ENCODE assay signal across 1 cellular context in genomic region chr5:181170237-181170830, GRCh38.
TF ChIP-seq lines count a peak whose summit lies in the region.

No MANE protein-coding gene starts in this region.

TF ChIP-seq in K562, 482 proteins besides CTCF, POLR2A, EP300 and RAD21:
- TF ChIP-seq ZBTB7A (IDR thresholded peaks at IDR 0.05; ENCODE audit: borderline replicate concordance, control insufficient read depth, low read depth, low read length) (peak; percentile 32; the same call in 1 of the 2 replicates), CBX1 (IDR thresholded peaks at IDR 0.05; ENCODE audit: low read depth) (0 out of 2 replicates have a peak, but pooled peaks have one; percentile 14), TEAD1 (CRISPR knock-in tag; IDR thresholded peaks at IDR 0.05) (no peak), HMGN3 (IDR thresholded peaks at IDR 0.05; ENCODE audit: borderline replicate concordance, extremely low read depth, insufficient read length, low read depth, low read length) (peak; percentile 18), SPI1 (IDR thresholded peaks at IDR 0.05; ENCODE audit: borderline replicate concordance, low read depth, low read length) (no peak), CXXC5 (CRISPR knock-in tag; IDR thresholded peaks at IDR 0.05) (0 out of 2 replicates have a peak, but pooled peaks have one; percentile 13), NRF1 (conservative IDR thresholded peaks at IDR 0.05 in 1 of 2, IDR thresholded peaks at IDR 0.05 in 1 of 2) (no peak; a peak in 1 of 4 replicates), CTBP1 (IDR thresholded peaks at IDR 0.05; ENCODE audit: borderline replicate concordance) (0 out of 2 replicates have a peak, but pooled peaks have one; percentile 2), ATF7 (IDR thresholded peaks at IDR 0.05) (0 out of 2 replicates have a peak, but pooled peaks have one; percentile 10), RBFOX2 (IDR thresholded peaks at IDR 0.05; ENCODE audit: low read depth, low read length) (peak; percentile 10; the same call in 1 of the 2 replicates), CEBPG (CRISPR knock-in tag; IDR thresholded peaks at IDR 0.05) (peak; percentile 52; the same call in 1 of the 2 replicates), CEBPG (tag; conservative IDR thresholded peaks at IDR 0.05 in 1 of 2, IDR thresholded peaks at IDR 0.05 in 1 of 2) (no peak), NFYB (IDR thresholded peaks at IDR 0.05; ENCODE audit: extremely low read depth, insufficient read length) (no peak), CEBPB (tag; IDR thresholded peaks at IDR 0.05) (peak; percentile 94), SMARCE1 (IDR thresholded peaks at IDR 0.05) (peak; percentile 8; the same call in 1 of the 2 replicates), ERF (CRISPR knock-in tag; IDR thresholded peaks at IDR 0.05) (no peak)
- TF ChIP-seq, protein P1, sequence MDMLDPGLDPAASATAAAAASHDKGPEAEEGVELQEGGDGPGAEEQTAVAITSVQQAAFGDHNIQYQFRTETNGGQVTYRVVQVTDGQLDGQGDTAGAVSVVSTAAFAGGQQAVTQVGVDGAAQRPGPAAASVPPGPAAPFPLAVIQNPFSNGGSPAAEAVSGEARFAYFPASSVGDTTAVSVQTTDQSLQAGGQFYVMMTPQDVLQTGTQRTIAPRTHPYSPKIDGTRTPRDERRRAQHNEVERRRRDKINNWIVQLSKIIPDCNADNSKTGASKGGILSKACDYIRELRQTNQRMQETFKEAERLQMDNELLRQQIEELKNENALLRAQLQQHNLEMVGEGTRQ (CRISPR knock-in tag; IDR thresholded peaks at IDR 0.05): no peak
- TF ChIP-seq, protein P2, sequence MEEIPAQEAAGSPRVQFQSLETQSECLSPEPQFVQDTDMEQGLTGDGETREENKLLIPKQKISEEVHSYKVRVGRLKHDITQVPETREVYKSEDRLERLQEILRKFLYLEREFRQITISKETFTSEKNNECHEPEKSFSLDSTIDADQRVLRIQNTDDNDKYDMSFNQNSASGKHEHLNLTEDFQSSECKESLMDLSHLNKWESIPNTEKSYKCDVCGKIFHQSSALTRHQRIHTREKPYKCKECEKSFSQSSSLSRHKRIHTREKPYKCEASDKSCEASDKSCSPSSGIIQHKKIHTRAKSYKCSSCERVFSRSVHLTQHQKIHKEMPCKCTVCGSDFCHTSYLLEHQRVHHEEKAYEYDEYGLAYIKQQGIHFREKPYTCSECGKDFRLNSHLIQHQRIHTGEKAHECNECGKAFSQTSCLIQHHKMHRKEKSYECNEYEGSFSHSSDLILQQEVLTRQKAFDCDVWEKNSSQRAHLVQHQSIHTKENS (CRISPR knock-in tag; IDR thresholded peaks at IDR 0.05): no peak
- TF ChIP-seq, protein P3, sequence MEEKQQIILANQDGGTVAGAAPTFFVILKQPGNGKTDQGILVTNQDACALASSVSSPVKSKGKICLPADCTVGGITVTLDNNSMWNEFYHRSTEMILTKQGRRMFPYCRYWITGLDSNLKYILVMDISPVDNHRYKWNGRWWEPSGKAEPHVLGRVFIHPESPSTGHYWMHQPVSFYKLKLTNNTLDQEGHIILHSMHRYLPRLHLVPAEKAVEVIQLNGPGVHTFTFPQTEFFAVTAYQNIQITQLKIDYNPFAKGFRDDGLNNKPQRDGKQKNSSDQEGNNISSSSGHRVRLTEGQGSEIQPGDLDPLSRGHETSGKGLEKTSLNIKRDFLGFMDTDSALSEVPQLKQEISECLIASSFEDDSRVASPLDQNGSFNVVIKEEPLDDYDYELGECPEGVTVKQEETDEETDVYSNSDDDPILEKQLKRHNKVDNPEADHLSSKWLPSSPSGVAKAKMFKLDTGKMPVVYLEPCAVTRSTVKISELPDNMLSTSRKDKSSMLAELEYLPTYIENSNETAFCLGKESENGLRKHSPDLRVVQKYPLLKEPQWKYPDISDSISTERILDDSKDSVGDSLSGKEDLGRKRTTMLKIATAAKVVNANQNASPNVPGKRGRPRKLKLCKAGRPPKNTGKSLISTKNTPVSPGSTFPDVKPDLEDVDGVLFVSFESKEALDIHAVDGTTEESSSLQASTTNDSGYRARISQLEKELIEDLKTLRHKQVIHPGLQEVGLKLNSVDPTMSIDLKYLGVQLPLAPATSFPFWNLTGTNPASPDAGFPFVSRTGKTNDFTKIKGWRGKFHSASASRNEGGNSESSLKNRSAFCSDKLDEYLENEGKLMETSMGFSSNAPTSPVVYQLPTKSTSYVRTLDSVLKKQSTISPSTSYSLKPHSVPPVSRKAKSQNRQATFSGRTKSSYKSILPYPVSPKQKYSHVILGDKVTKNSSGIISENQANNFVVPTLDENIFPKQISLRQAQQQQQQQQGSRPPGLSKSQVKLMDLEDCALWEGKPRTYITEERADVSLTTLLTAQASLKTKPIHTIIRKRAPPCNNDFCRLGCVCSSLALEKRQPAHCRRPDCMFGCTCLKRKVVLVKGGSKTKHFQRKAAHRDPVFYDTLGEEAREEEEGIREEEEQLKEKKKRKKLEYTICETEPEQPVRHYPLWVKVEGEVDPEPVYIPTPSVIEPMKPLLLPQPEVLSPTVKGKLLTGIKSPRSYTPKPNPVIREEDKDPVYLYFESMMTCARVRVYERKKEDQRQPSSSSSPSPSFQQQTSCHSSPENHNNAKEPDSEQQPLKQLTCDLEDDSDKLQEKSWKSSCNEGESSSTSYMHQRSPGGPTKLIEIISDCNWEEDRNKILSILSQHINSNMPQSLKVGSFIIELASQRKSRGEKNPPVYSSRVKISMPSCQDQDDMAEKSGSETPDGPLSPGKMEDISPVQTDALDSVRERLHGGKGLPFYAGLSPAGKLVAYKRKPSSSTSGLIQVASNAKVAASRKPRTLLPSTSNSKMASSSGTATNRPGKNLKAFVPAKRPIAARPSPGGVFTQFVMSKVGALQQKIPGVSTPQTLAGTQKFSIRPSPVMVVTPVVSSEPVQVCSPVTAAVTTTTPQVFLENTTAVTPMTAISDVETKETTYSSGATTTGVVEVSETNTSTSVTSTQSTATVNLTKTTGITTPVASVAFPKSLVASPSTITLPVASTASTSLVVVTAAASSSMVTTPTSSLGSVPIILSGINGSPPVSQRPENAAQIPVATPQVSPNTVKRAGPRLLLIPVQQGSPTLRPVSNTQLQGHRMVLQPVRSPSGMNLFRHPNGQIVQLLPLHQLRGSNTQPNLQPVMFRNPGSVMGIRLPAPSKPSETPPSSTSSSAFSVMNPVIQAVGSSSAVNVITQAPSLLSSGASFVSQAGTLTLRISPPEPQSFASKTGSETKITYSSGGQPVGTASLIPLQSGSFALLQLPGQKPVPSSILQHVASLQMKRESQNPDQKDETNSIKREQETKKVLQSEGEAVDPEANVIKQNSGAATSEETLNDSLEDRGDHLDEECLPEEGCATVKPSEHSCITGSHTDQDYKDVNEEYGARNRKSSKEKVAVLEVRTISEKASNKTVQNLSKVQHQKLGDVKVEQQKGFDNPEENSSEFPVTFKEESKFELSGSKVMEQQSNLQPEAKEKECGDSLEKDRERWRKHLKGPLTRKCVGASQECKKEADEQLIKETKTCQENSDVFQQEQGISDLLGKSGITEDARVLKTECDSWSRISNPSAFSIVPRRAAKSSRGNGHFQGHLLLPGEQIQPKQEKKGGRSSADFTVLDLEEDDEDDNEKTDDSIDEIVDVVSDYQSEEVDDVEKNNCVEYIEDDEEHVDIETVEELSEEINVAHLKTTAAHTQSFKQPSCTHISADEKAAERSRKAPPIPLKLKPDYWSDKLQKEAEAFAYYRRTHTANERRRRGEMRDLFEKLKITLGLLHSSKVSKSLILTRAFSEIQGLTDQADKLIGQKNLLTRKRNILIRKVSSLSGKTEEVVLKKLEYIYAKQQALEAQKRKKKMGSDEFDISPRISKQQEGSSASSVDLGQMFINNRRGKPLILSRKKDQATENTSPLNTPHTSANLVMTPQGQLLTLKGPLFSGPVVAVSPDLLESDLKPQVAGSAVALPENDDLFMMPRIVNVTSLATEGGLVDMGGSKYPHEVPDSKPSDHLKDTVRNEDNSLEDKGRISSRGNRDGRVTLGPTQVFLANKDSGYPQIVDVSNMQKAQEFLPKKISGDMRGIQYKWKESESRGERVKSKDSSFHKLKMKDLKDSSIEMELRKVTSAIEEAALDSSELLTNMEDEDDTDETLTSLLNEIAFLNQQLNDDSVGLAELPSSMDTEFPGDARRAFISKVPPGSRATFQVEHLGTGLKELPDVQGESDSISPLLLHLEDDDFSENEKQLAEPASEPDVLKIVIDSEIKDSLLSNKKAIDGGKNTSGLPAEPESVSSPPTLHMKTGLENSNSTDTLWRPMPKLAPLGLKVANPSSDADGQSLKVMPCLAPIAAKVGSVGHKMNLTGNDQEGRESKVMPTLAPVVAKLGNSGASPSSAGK (IDR thresholded peaks at IDR 0.05): 0 out of 2 replicates have a peak, but pooled peaks have one; percentile 50
- TF ChIP-seq, protein P4, sequence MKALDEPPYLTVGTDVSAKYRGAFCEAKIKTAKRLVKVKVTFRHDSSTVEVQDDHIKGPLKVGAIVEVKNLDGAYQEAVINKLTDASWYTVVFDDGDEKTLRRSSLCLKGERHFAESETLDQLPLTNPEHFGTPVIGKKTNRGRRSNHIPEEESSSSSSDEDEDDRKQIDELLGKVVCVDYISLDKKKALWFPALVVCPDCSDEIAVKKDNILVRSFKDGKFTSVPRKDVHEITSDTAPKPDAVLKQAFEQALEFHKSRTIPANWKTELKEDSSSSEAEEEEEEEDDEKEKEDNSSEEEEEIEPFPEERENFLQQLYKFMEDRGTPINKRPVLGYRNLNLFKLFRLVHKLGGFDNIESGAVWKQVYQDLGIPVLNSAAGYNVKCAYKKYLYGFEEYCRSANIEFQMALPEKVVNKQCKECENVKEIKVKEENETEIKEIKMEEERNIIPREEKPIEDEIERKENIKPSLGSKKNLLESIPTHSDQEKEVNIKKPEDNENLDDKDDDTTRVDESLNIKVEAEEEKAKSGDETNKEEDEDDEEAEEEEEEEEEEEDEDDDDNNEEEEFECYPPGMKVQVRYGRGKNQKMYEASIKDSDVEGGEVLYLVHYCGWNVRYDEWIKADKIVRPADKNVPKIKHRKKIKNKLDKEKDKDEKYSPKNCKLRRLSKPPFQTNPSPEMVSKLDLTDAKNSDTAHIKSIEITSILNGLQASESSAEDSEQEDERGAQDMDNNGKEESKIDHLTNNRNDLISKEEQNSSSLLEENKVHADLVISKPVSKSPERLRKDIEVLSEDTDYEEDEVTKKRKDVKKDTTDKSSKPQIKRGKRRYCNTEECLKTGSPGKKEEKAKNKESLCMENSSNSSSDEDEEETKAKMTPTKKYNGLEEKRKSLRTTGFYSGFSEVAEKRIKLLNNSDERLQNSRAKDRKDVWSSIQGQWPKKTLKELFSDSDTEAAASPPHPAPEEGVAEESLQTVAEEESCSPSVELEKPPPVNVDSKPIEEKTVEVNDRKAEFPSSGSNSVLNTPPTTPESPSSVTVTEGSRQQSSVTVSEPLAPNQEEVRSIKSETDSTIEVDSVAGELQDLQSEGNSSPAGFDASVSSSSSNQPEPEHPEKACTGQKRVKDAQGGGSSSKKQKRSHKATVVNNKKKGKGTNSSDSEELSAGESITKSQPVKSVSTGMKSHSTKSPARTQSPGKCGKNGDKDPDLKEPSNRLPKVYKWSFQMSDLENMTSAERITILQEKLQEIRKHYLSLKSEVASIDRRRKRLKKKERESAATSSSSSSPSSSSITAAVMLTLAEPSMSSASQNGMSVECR (CRISPR knock-in tag; IDR thresholded peaks at IDR 0.05): 0 out of 2 replicates have a peak, but pooled peaks have one; percentile 7
